In the genomic region with DNA sequence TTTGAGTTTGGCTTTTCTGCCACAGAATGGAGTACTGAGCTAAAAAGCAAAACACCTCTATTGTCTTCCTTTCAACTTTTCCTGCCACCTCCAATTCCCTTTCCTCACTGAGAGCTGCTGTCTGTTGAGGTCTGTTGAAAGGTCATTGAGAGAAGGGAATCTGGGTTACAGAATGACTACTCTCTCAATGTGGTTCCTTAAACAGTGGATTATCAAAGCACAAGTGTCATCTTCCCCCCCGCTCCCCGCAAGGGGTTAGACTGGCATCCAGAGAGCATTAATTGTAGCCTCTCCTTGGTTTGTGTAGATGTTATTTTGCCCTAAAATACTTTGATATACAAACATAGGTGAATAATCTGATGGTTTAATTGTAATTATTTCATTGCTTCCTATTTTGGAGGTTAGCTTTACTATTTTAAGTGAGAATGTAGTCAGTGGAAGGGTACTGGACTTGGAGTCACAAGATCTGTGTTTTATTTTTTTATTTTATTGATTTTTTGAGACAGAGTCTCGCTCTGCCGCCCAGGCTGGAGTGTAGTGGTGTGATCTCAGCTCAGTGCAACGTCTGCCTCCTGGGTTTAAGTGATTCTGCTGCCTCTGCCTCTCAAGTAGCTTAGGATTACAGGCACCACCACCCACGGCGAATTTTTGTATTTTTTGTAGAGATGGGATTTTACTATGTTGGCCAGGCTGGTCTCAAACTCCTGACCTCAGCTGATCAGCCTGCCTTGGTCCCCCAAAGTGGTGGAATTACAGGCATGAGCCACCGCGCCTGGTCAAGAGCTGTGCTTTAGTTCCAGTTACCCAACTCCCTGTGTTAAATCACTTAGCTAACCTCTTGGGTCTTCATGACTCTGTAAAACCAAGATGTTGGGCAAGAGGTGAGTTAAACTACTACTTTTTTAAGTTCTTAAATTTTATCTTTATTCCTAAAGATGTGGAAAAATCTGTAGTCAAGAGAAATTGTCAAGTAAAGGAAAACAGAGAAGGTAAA, we compare ENCODE assay signal across 14 cellular contexts. TPM values are rescaled to one million over a fixed set of nuclear protein-coding genes. Genes with fewer than 3 reads are reported as not detected.
A peak's percentile ranks its signal among the peaks of the same experiment; 100 is the strongest.
DNase-seq lines count a peak whose midpoint lies in the region; ATAC-seq, FAIRE-seq and TF ChIP-seq lines count a peak whose summit lies in the region.
"Had no signal": no experiment of that assay in that cellular context is flagged by ENCODE, and none has a peak within 500 bp of the region (broad histone marks: within the 10 kb centered on the region; RNA-seq: fewer than 3 reads in every experiment).

No MANE protein-coding gene starts in this region.

- H3K4me1 Mint-ChIP-seq in naive thymus-derived CD4-positive, alpha-beta T cell = peaks cover 31 to 100% (median 80%) of the 10 kb centered on the region in 7 donors

- peak; percentile 53 for DNase-seq in CD1c-positive myeloid dendritic cell (ENCODE audit: extremely low spot score)
- no peak for DNase-seq in HEK293T (ENCODE audit: extremely low spot score)
- DNase-seq in GM12878 (ENCODE audit: low read depth, low spot score) = no peak
- DNase-seq in naive thymus-derived CD4-positive, alpha-beta T cell = no peak
- DNase-seq in retina = no peak
- no peak for DNase-seq in adrenal gland
- DNase-seq: caudate nucleus, DMS 273 treated with DMSO at 0.1 percent for 48 hours, NCI-H2081, PC-9, T1000, upper lobe of left lung had no signal

- no peak for TF ChIP-seq RAD21 in GM12878 (IDR thresholded peaks at IDR 0.05; ENCODE audit: insufficient read depth, low read depth, low read length)

- BruUV-seq in GM12878 (replicated peaks; lab: Mats Ljungman, UMichigan) = TSS peak; percentile 11

- H3K27ac ChIP-seq in GM12878 (ENCODE audit: control insufficient read depth, insufficient read depth) (no peak overlapping the region), adrenal gland (peak overlapping the region in 1 of 5 donors; percentile 38)
- H3K27ac ChIP-seq in naive thymus-derived CD4-positive, alpha-beta T cell (ENCODE audit: low read depth, low read length) = no peak overlapping the region
- H3K27ac ChIP-seq: PC-9, upper lobe of left lung had no signal

- peak overlapping the region in 6 of 9 donors; percentile 6 to 85 (median 18) for H3K27ac Mint-ChIP-seq in naive thymus-derived CD4-positive, alpha-beta T cell

- peaks cover 0 to 8% (median 0%) of the 10 kb centered on the region in 5 donors for H3K36me3 Mint-ChIP-seq in naive thymus-derived CD4-positive, alpha-beta T cell

- H3K4me1 ChIP-seq in GM12878 (ENCODE audit: control insufficient read depth, insufficient read depth, low read length) (peaks cover 3% of the 10 kb centered on the region; the same call in 1 of the 2 replicates), adrenal gland (replicated peaks in 1 of 2) (peaks cover 11 to 37% of the 10 kb centered on the region in 2 donors)
- peaks cover 7 to 33% of the 10 kb centered on the region in 2 donors for H3K4me1 ChIP-seq in naive thymus-derived CD4-positive, alpha-beta T cell (ENCODE audit: control insufficient read depth in 2 of 2, insufficient read depth in 2 of 2, low read length in 2 of 2)

- intact Hi-C loops in GM12878 (cut with micrococcal nuclease; ENCODE audit: unreplicated experiment) = no loop called here
- intact Hi-C loops in naive thymus-derived CD4-positive, alpha-beta T cell (cut with micrococcal nuclease) = no loop called here
- intact Hi-C loops in adrenal gland (cut with DNase I) = no loop called here

- no peak for FAIRE-seq in GM12878 (lab: Jason Lieb, UNC)

- 96% methylated on average over 8 of the region's 9 CpGs for WGBS in GM12878 (ENCODE audit: insufficient coverage, insufficient replicate concordance, low lambda C conversion rate, missing lambda C conversion rate)
- WGBS in adrenal gland, 4 donors = 52 to 80% (median 76%) methylated on average over 9 of the region's 9 CpGs

- no peak for TF ChIP-seq POLR2A in GM12878 (IDR thresholded peaks at IDR 0.05; ENCODE audit: low read depth, low read length)
- TF ChIP-seq POLR2A in adrenal gland (IDR thresholded peaks at IDR 0.05) = no peak

- no peaks in the 10 kb centered on the region for H3K9me3 Mint-ChIP-seq in naive thymus-derived CD4-positive, alpha-beta T cell

- ATAC-seq in GM12878 = peak; percentile 47
- ATAC-seq in naive thymus-derived CD4-positive, alpha-beta T cell = peak; percentile 38
- no peak for ATAC-seq in HG03108 (IDR thresholded peaks at IDR 0.05; ENCODE audit: unreplicated experiment)
- no peak for ATAC-seq in HG03378 (IDR thresholded peaks at IDR 0.05; ENCODE audit: unreplicated experiment)

- SMC1A ChIA-PET in GM12878 (lab: Charles Lee; ENCODE audit: uncharacterized antibody, unreplicated experiment) = interaction anchor here (0.9 to 2.4 kb wide), 7 partner anchors 12 to 218 kb away, joined by 3 to 9 read pairs (median 4); no protein-coding TSS in a partner anchor

- H3K27me3 ChIP-seq in GM12878 (replicated peaks in 1 of 2; ENCODE audit: control insufficient read depth in 2 of 2, insufficient read depth in 2 of 2, low read length in 1 of 2) (no peaks in the 10 kb centered on the region), adrenal gland (no peaks in the 10 kb centered on the region)
- H3K27me3 ChIP-seq in naive thymus-derived CD4-positive, alpha-beta T cell (ENCODE audit: control insufficient read depth in 2 of 2, insufficient read depth in 2 of 2, low read length in 2 of 2) = no peaks in the 10 kb centered on the region
- H3K27me3 ChIP-seq: upper lobe of left lung had no signal

- RAD21 ChIA-PET in GM12878 (lab: Charles Lee; ENCODE audit: unreplicated experiment) = interaction anchor here (1.2 to 2.1 kb wide), 3 partner anchors 11 to 18 kb away, joined by 3 to 5 read pairs (median 3); no protein-coding TSS in a partner anchor

- in situ Hi-C loops in GM12878 (cut with MboI) = no loop called here

- H3K9ac ChIP-seq in GM12878 (ENCODE audit: control insufficient read depth, insufficient read depth, low read length) = no peak overlapping the region

- no peaks in the 10 kb centered on the region for H3K9me3 ChIP-seq in GM12878 (replicated peaks; ENCODE audit: control insufficient read depth, insufficient read depth, low read length)
- H3K9me3 ChIP-seq in naive thymus-derived CD4-positive, alpha-beta T cell (ENCODE audit: control insufficient read depth in 2 of 3, low read length in 3 of 3) = no peaks in the 10 kb centered on the region
- no peaks in the 10 kb centered on the region for H3K9me3 ChIP-seq in adrenal gland (replicated peaks in 1 of 3)
- H3K9me3 ChIP-seq: upper lobe of left lung had no signal

- CTCF ChIA-PET in HEK293T (lab: Yijun Ruan, JAX) = interaction anchor here (1.2 to 1.5 kb wide), 2 partner anchors 8 to 19 kb away, joined by 3 to 4 read pairs; no protein-coding TSS in a partner anchor
- CTCF ChIA-PET in GM12878 (lab: Yijun Ruan, JAX) = interaction anchor here (0.8 to 2.6 kb wide), 2 partner anchors 17 to 19 kb away, joined by 3 to 14 read pairs; no protein-coding TSS in a partner anchor
- CTCF ChIA-PET in naive thymus-derived CD4-positive, alpha-beta T cell (lab: Charles Lee) = interaction anchor here (1.8 kb wide), 1 partner anchor 16 kb away, joined by 7 read pairs; no protein-coding TSS in a partner anchor

- TF ChIP-seq CTCF in GM12878 (IDR thresholded peaks at IDR 0.05 in 2 of 3, conservative IDR thresholded peaks at IDR 0.05 in 1 of 3; ENCODE audit: control insufficient read depth in 2 of 3, extremely low read depth in 1 of 3, insufficient read depth in 1 of 3, low read depth in 3 of 3, low read length in 3 of 3) (no peak), adrenal gland (IDR thresholded peaks at IDR 0.05) (no peak)

- H3K4me2 ChIP-seq in GM12878 (ENCODE audit: control insufficient read depth, insufficient read depth) = no peak overlapping the region; the same call in 1 of the 2 replicates
- H3K4me2 ChIP-seq: PC-9 had no signal

- H3K36me3 ChIP-seq in GM12878 (ENCODE audit: control insufficient read depth in 2 of 2, insufficient read depth in 2 of 2, low read length in 1 of 2) (no peaks in the 10 kb centered on the region), adrenal gland (replicated peaks in 1 of 2) (no peaks in the 10 kb centered on the region)
- no peaks in the 10 kb centered on the region for H3K36me3 ChIP-seq in naive thymus-derived CD4-positive, alpha-beta T cell (ENCODE audit: control insufficient read depth in 2 of 3, insufficient read depth in 3 of 3, low read length in 3 of 3)
- H3K36me3 ChIP-seq: upper lobe of left lung had no signal

- no peaks in the 10 kb centered on the region for H3K27me3 Mint-ChIP-seq in naive thymus-derived CD4-positive, alpha-beta T cell

- H4K20me1 ChIP-seq in GM12878 (ENCODE audit: control insufficient read depth, insufficient read depth) = 0 out of 2 replicates have a peak, but pooled peaks cover 4% of the 10 kb centered on the region

- no peak overlapping the region for H2AFZ ChIP-seq in GM12878 (ENCODE audit: control insufficient read depth, low read depth, low read length)
- H2AFZ ChIP-seq: PC-9 had no signal

- peaks cover 85% of the 10 kb centered on the region for H3K79me2 ChIP-seq in GM12878 (ENCODE audit: control insufficient read depth, insufficient read depth, low read length)

- H3K4me3 ChIP-seq in GM12878 (no peak overlapping the region), adrenal gland (no peak overlapping the region)
- H3K4me3 ChIP-seq in naive thymus-derived CD4-positive, alpha-beta T cell (ENCODE audit: low read length) = no peak overlapping the region
- H3K4me3 ChIP-seq: PC-9, upper lobe of left lung had no signal

- POLR2A ChIA-PET in HEK293T (lab: Yijun Ruan, JAX) (interaction anchor here (1.0 to 1.6 kb wide), 2 partner anchors 10 to 11 kb away, joined by 4 to 9 read pairs; partner anchors contain the start of gene USP9X), GM12878 (lab: Charles Lee) (interaction anchor here (0.7 to 1.9 kb wide), 5 partner anchors 10 to 24 kb away, joined by 3 to 6 read pairs (median 4); partner anchors contain the start of gene USP9X)
- POLR2A ChIA-PET in naive thymus-derived CD4-positive, alpha-beta T cell (lab: Charles Lee) = interaction anchor here (1.0 to 1.6 kb wide), 2 partner anchors 10 to 19 kb away, joined by 3 to 5 read pairs; no protein-coding TSS in a partner anchor

- no peak for TF ChIP-seq EP300 in GM12878 (IDR thresholded peaks at IDR 0.05; ENCODE audit: borderline replicate concordance in 1 of 2, control insufficient read depth in 1 of 2, low read depth in 2 of 2, low read length in 2 of 2)

- H3K4me3 Mint-ChIP-seq in naive thymus-derived CD4-positive, alpha-beta T cell = peak overlapping the region in 9 of 10 donors; percentile 25 to 86 (median 60)

RNA-seq across cellular contexts. Expression of gene USP9X, which starts 11.0 kb away (rescaled TPM):
- 262 and 288 TPM in 2 replicates for total RNA-seq in GM12878 (2013; cell fraction: nucleolus; rRNA removed)
- total RNA-seq in GM12878 (2014; rRNA removed) = 61.6 and 76.1 TPM in 2 replicates
- 46.9 and 50.5 TPM in 2 replicates for total RNA-seq in GM12878 (2014; rRNA removed; fragmentation: Illumina TruSeq; extraction: Trizol)
- 47.9 and 55.6 TPM in 2 replicates for total RNA-seq in GM12878 (2021)
- 19.1 TPM for polyA plus RNA-seq in GM12878 (2011; ENCODE audit: low read depth)
- polyA plus RNA-seq in GM12878 (2011; rRNA removed) = 58.9 and 72.7 TPM in 2 replicates
- polyA plus RNA-seq in GM12878 (2011; cell fraction: cytosol; rRNA removed) = 32.5 and 42.4 TPM in 2 replicates
- polyA plus RNA-seq in GM12878 (2011; cell fraction: nucleus; rRNA removed) = 43.9 and 56.2 TPM in 2 replicates
- polyA plus RNA-seq in GM12878 (2012) = 25.2 and 34.8 TPM in 2 replicates
- polyA plus RNA-seq in GM12878 (2014; fragmentation: Illumina TruSeq; extraction: Trizol) = 36.3 and 39.4 TPM in 2 replicates
- polyA plus RNA-seq in GM12878 (2014; fragmentation: Nextera tagmentation; extraction: Ambion mirVana) = 10 to 100 TPM in 1 of 2 experiments, 1 to 10 TPM in 1; 9.3 to 17.4 TPM
- polyA plus RNA-seq in GM12878 (2014; rRNA removed) = 18.4 and 20.1 TPM in 2 replicates
- polyA plus RNA-seq in GM12878 (2016; fragmentation: Nextera tagmentation; extraction: Ambion mirVana) = 10 to 100 TPM; 26.7 to 27.2 TPM
- polyA minus RNA-seq in GM12878 (2011; rRNA and poly(A)+ RNA removed) = 434 and 467 TPM in 2 replicates
- polyA minus RNA-seq in GM12878 (2011; cell fraction: cytosol; rRNA and poly(A)+ RNA removed) = 84.7 and 88.0 TPM in 2 replicates
- 99.3 and 124 TPM in 2 replicates for polyA minus RNA-seq in GM12878 (2011; cell fraction: nucleus; rRNA and poly(A)+ RNA removed)
- total RNA-seq in naive thymus-derived CD4-positive, alpha-beta T cell = 10 to 100 TPM; 46.2 to 79.5 (median 72.1) TPM
- polyA plus RNA-seq in naive thymus-derived CD4-positive, alpha-beta T cell = 10 to 100 TPM; 22.6 to 27.8 TPM
- 100 to 1,000 TPM in 2 of 8 donors, 10 to 100 TPM in 6; 79.7 to 143 (median 90.3) TPM for total RNA-seq in adrenal gland
- polyA plus RNA-seq in adrenal gland = 10 to 100 TPM; 12.6 to 47.0 (median 12.6) TPM

Comparison
In these comparisons a context has a peak if more than half of its experiments do, and no peak if none do; other contexts are left out.
1. ATAC-seq: peak in GM12878 (single experiment) and naive thymus-derived CD4-positive, alpha-beta T cell (single experiment); none in HG03108 (single experiment) and HG03378 (single experiment).